8 cellular contexts compared by ENCODE assay signal in the genomic region with DNA sequence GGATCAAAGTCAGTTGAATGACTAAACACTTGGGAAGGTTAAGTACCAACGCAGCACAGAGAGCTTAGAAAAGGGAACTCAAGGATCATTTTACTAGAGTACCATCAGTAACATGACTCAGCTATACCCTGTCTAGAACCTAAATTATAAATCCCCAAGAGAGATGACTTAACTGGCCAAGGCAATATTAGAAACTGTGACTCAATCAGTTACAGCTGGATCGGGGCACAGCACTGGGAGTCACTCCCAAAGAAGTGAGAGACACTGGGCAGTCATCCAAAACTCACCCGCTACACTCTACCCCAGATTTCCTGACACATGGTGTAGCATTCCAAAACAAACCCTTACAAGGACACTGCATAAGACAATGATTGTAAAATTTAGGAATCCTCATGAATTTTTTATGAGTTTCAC. TPM values are rescaled to one million over a fixed set of nuclear protein-coding genes. Genes with fewer than 3 reads are reported as not detected.
A peak's percentile ranks its signal among the peaks of the same experiment; 100 is the strongest.
DNase-seq lines count a peak whose midpoint lies in the region; ATAC-seq and TF ChIP-seq lines count a peak whose summit lies in the region.

No MANE protein-coding gene starts in this region.

- TF ChIP-seq CTCF in omental fat pad (IDR thresholded peaks at IDR 0.05) = no peak

- DNase-seq in GM03348 (ENCODE audit: low spot score) (peak; percentile 91), KBM-7 (peak; percentile 49), SW 1271 (lab: John Stamatoyannopoulos, UW) (peak; percentile 54 to 85), fibroblast of the conjunctiva (ENCODE audit: low read depth) (peak; percentile 99), omental fat pad (ENCODE audit: low spot score) (peak; percentile 53)
- DNase-seq in activated CD4-positive, alpha-beta T cell treated with anti-CD3 and anti-CD28 coated beads for 1 hour = no peak

- ATAC-seq in omental fat pad (ENCODE audit: low FRiP score) = peak; percentile 99
- no peak for ATAC-seq in GM21737 (IDR thresholded peaks at IDR 0.05; ENCODE audit: unreplicated experiment)
- no peak for ATAC-seq in HG03571 (IDR thresholded peaks at IDR 0.05; ENCODE audit: unreplicated experiment)

- in situ Hi-C loops in KBM-7 (cut with MboI; ENCODE audit: low pct_unique_long_range_greater_than_20kb, low sequenced_read_pairs) = no loop called here

RNA-seq across cellular contexts. Expression of a gene that starts 17.7 kb away (rescaled TPM):
- total RNA-seq in omental fat pad = 10 to 100 TPM; 29.0 to 46.7 (median 31.0) TPM

RNA-seq across cellular contexts. Expression of a gene that starts 26.9 kb away (rescaled TPM):
- 1 to 10 TPM in 1 of 4 donors, under 1 TPM in 3; 0.12 to 1.3 (median 0.42) TPM for total RNA-seq in omental fat pad
